Comparison of ENCODE assay signal across 2 cellular contexts in genomic region chr18:641224-641623, GRCh38.
A peak's percentile ranks its signal among the peaks of the same experiment; 100 is the strongest.
TF ChIP-seq lines count a peak whose summit lies in the region.

No MANE protein-coding gene starts in this region.

TF ChIP-seq in GM23338, 12 proteins besides CTCF, POLR2A, EP300 and RAD21:
- TF ChIP-seq REST (IDR thresholded peaks at IDR 0.05; ENCODE audit: unreplicated experiment): no peak
- no peak for TF ChIP-seq ZNF331 (CRISPR knock-in tag; IDR thresholded peaks at IDR 0.05; ENCODE audit: low read depth)
- no peak for TF ChIP-seq STAT1 (IDR thresholded peaks at IDR 0.05; ENCODE audit: unreplicated experiment)
- TF ChIP-seq, protein P1, sequence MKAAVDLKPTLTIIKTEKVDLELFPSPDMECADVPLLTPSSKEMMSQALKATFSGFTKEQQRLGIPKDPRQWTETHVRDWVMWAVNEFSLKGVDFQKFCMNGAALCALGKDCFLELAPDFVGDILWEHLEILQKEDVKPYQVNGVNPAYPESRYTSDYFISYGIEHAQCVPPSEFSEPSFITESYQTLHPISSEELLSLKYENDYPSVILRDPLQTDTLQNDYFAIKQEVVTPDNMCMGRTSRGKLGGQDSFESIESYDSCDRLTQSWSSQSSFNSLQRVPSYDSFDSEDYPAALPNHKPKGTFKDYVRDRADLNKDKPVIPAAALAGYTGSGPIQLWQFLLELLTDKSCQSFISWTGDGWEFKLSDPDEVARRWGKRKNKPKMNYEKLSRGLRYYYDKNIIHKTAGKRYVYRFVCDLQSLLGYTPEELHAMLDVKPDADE (IDR thresholded peaks at IDR 0.05): no peak
- TF ChIP-seq CREB1 (CRISPR knock-in tag; IDR thresholded peaks at IDR 0.05; ENCODE audit: low read depth): no peak

TF ChIP-seq in K562, 482 proteins besides CTCF, POLR2A, EP300 and RAD21:
- TF ChIP-seq NR2C1 (IDR thresholded peaks at IDR 0.05) (peak; percentile 92), NR2C1 (tag; IDR thresholded peaks at IDR 0.05) (peak; percentile 88), XRCC4 (IDR thresholded peaks at IDR 0.05; ENCODE audit: extremely low read depth, insufficient read depth, insufficient read length) (no peak), NR2C2 (CRISPR knock-in tag; IDR thresholded peaks at IDR 0.05) (peak; percentile 92), NR2C2 (tag; IDR thresholded peaks at IDR 0.05) (peak; percentile 73), GABPB1 (CRISPR knock-in tag; IDR thresholded peaks at IDR 0.05) (peak; percentile 81)
